Comparison of ENCODE assay signal across 10 cellular contexts in the genomic region with DNA sequence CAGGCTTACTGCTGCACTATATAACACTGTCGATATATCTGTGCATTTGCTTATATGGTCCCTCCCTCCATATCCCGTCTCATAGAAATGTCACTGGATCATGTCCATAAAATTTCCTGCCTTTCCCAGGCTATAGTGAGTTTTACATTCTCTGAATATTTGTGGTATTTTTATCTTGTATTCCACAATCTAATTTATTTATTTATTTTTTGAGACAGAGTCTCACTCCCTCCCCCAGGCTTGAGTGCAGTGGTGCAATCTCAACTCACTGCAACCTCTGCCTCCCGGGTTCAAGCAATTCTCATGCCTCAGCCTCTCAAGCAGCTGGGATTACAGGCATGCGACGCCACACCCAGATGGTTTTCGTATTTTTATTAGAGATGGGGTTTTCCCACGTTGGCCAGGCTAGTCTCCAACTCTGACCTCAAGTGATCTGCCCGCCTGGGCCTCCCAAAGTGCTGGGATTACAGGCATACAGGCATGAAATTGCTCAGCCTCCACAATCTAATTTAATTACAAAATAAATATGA. TPM values are rescaled to one million over a fixed set of nuclear protein-coding genes. Genes with fewer than 3 reads are reported as not detected.
DNase-seq lines count a peak whose midpoint lies in the region; ATAC-seq, FAIRE-seq and TF ChIP-seq lines count a peak whose summit lies in the region.
"Had no signal": no experiment of that assay in that cellular context is flagged by ENCODE, and none has a peak within 500 bp of the region (broad histone marks: within the 10 kb centered on the region; RNA-seq: fewer than 3 reads in every experiment).

No MANE protein-coding gene starts in this region.

- H3K9me3 Mint-ChIP-seq in activated T-cell treated with anti-CD3 and anti-CD28 coated beads, Interleukin-2, amount 50 U/mL, for 24 hours: no peaks in the 10 kb centered on the region
- H3K9me3 Mint-ChIP-seq: activated B cell treated with CpG ODN at 0.5 μM for 24 hours; CD4-positive, CD25-positive, alpha-beta regulatory T cell had no signal

- ATAC-seq in A549: peak; percentile 87 to 91
- peak; percentile 69 for ATAC-seq in lung (ENCODE audit: insufficient read depth, low FRiP score)
- no peak for ATAC-seq in HG03521 (IDR thresholded peaks at IDR 0.05; ENCODE audit: unreplicated experiment)
- no peak for ATAC-seq in GM18861 (IDR thresholded peaks at IDR 0.05; ENCODE audit: unreplicated experiment)

- no peak for TF ChIP-seq RAD21 in A549 (conservative IDR thresholded peaks at IDR 0.05 in 1 of 2, IDR thresholded peaks at IDR 0.05 in 1 of 2)

- H3K36me3 Mint-ChIP-seq in activated T-cell treated with anti-CD3 and anti-CD28 coated beads, Interleukin-2, amount 50 U/mL, for 24 hours (ENCODE audit: low read depth): peaks cover 63% of the 10 kb centered on the region

- TF ChIP-seq POLR2A in A549 (IDR thresholded peaks at IDR 0.05; ENCODE audit: low read length): no peak

- H3K36me3 ChIP-seq in bronchial epithelial cell (ENCODE audit: control insufficient read depth, insufficient read depth, low read length) (peaks cover 2% of the 10 kb centered on the region), lung (ENCODE audit: control insufficient read depth in 2 of 2, insufficient read depth in 2 of 2, low read length in 2 of 2) (peaks cover 2 to 4% of the 10 kb centered on the region in 2 donors)

- H3K27me3 Mint-ChIP-seq in activated T-cell treated with anti-CD3 and anti-CD28 coated beads, Interleukin-2, amount 50 U/mL, for 24 hours: no peaks in the 10 kb centered on the region
- H3K27me3 Mint-ChIP-seq: activated B cell treated with CpG ODN at 0.5 μM for 24 hours; CD4-positive, CD25-positive, alpha-beta regulatory T cell had no signal

- DNase-seq in A549 (ENCODE audit: low read depth in 1 of 2, low spot score in 1 of 2) (peak; percentile 34 to 90), HuH-7.5 (ENCODE audit: low spot score) (peak; percentile 46), bronchial epithelial cell (ENCODE audit: low read depth) (peak; percentile 80), lung (ENCODE audit: low spot score) (peak; percentile 68)
- no peak for DNase-seq in activated T-cell treated with anti-CD3 and anti-CD28 coated beads, Interleukin-2, amount 50 U/mL, for 24 hours
- no peak for DNase-seq in activated CD8-positive, alpha-beta memory T cell treated with anti-CD3 and anti-CD28 coated beads, Interleukin-2, amount 50 U/mL, for 48 hours
- DNase-seq: activated B cell treated with CpG ODN at 0.5 μM for 24 hours; CD4-positive, CD25-positive, alpha-beta regulatory T cell had no signal

- peaks cover 8% of the 10 kb centered on the region; the same call in 2 of the 3 replicates for H3K9me3 ChIP-seq in A549
- H3K9me3 ChIP-seq in lung (ENCODE audit: control insufficient read depth in 2 of 2, insufficient read depth in 1 of 2, low read length in 1 of 2): no peaks in the 10 kb centered on the region

- 3% methylated on average over 8 of the region's 8 CpGs for WGBS in A549 (ENCODE audit: missing lambda C conversion rate)
- whole genome bisulfite sequencing in lung, 2 donors: 47 to 62% methylated on average over 8 of the region's 8 CpGs

- TF ChIP-seq EP300 in A549 (IDR thresholded peaks at IDR 0.05): peak; percentile 25 to 65; a peak in 3 of 5 replicates

- no peaks in the 10 kb centered on the region for H3K27me3 ChIP-seq in bronchial epithelial cell (ENCODE audit: control insufficient read depth, insufficient read depth, low read length)
- H3K27me3 ChIP-seq in lung (ENCODE audit: control insufficient read depth, insufficient read depth): no peaks in the 10 kb centered on the region

- CTCF ChIA-PET in A549 (lab: Yijun Ruan, JAX): interaction anchor here (0.8 to 2.3 kb wide), 3 partner anchors 10 to 32 kb away, joined by 3 to 8 read pairs (median 5); no protein-coding TSS in a partner anchor

- no peak overlapping the region for H3K27ac Mint-ChIP-seq in activated T-cell treated with anti-CD3 and anti-CD28 coated beads, Interleukin-2, amount 50 U/mL, for 24 hours
- H3K27ac Mint-ChIP-seq: activated B cell treated with CpG ODN at 0.5 μM for 24 hours had no signal

- FAIRE-seq in A549 (lab: Jason Lieb, UNC) (no peak), bronchial epithelial cell (lab: Jason Lieb, UNC) (no peak)

- peaks cover 26% of the 10 kb centered on the region for H3K4me1 Mint-ChIP-seq in activated T-cell treated with anti-CD3 and anti-CD28 coated beads, Interleukin-2, amount 50 U/mL, for 24 hours (ENCODE audit: low read depth)

- POLR2A ChIA-PET in A549 (lab: Yijun Ruan, JAX): interaction anchor here (0.6 to 3.3 kb wide), 4 partner anchors 13 to 462 kb away, joined by 3 to 20 read pairs (median 8); partner anchors contain the start of genes PRR11, SKA2 and TRIM37

- H3K4me3 Mint-ChIP-seq in activated T-cell treated with anti-CD3 and anti-CD28 coated beads, Interleukin-2, amount 50 U/mL, for 24 hours: no peak overlapping the region
- H3K4me3 Mint-ChIP-seq: activated B cell treated with CpG ODN at 0.5 μM for 24 hours; CD4-positive, CD25-positive, alpha-beta regulatory T cell had no signal

- H3K4me2 ChIP-seq in A549: peak overlapping the region; percentile 70

- TF ChIP-seq CTCF in A549 (IDR thresholded peaks at IDR 0.05) (no peak), bronchial epithelial cell (IDR thresholded peaks at IDR 0.05; ENCODE audit: insufficient read depth, low read length, severe bottlenecking) (no peak), lung (IDR thresholded peaks at IDR 0.05; ENCODE audit: control extremely low read depth, extremely low read depth) (no peak)

- H3K4me1 ChIP-seq in A549 (peaks cover 31% of the 10 kb centered on the region), lung (ENCODE audit: control insufficient read depth in 2 of 2, insufficient read depth in 2 of 2, low read length in 2 of 2) (peaks cover 0 to 6% of the 10 kb centered on the region in 2 donors)

- H3K4me3 ChIP-seq in A549 (peak overlapping the region; percentile 9; the same call in 1 of the 3 replicates), bronchial epithelial cell (ENCODE audit: low read depth, low read length) (no peak overlapping the region), lung (no peak overlapping the region)

- peak overlapping the region; percentile 30 to 75; a peak in 5 of 6 replicates for H3K27ac ChIP-seq in A549
- peak overlapping the region in 1 of 2 donors; percentile 16 for H3K27ac ChIP-seq in lung (ENCODE audit: low read depth in 1 of 2, low read length in 1 of 2)

TF ChIP-seq in A549, 52 proteins besides CTCF, POLR2A, EP300 and RAD21 (continues in another document):
- TF ChIP-seq CEBPB (IDR thresholded peaks at IDR 0.05): peak; percentile 77 to 92; a peak in 3 of 4 replicates
- no peak for TF ChIP-seq ZC3H11A (IDR thresholded peaks at IDR 0.05)
- TF ChIP-seq, protein P1, sequence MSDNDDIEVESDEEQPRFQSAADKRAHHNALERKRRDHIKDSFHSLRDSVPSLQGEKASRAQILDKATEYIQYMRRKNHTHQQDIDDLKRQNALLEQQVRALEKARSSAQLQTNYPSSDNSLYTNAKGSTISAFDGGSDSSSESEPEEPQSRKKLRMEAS (IDR thresholded peaks at IDR 0.05): peak; percentile 58
- TF ChIP-seq SMC3 (IDR thresholded peaks at IDR 0.05): 0 out of 3 replicates have a peak, but pooled peaks have one; percentile 10
- TF ChIP-seq KDM1A (IDR thresholded peaks at IDR 0.05; ENCODE audit: low read depth): no peak
- TF ChIP-seq BCL3 (IDR thresholded peaks at IDR 0.05): peak; percentile 67; the same call in 1 of the 3 replicates
- no peak for TF ChIP-seq JUNB (IDR thresholded peaks at IDR 0.05)
- peak; percentile 73; the same call in 1 of the 2 replicates for TF ChIP-seq RARB (CRISPR knock-in tag; IDR thresholded peaks at IDR 0.05)
- TF ChIP-seq NFE2L2 (conservative IDR thresholded peaks at IDR 0.05; ENCODE audit: low read length): no peak
- no peak for TF ChIP-seq MAFK (IDR thresholded peaks at IDR 0.05; ENCODE audit: partially characterized antibody)
- TF ChIP-seq TP53 (CRISPR knock-in tag; IDR thresholded peaks at IDR 0.05): no peak
- peak; percentile 60; the same call in 1 of the 2 replicates for TF ChIP-seq MYC (IDR thresholded peaks at IDR 0.05; ENCODE audit: borderline replicate concordance, low read length)
- no peak for TF ChIP-seq HOXA7 (CRISPR knock-in tag; IDR thresholded peaks at IDR 0.05)
- TF ChIP-seq PBX3 (IDR thresholded peaks at IDR 0.05): 0 out of 2 replicates have a peak, but pooled peaks have one; percentile 36
- peak in 1 of 2 experiments; percentile 71; a peak in 3 of 5 replicates for TF ChIP-seq JUN (IDR thresholded peaks at IDR 0.05)
- TF ChIP-seq CHD2 (IDR thresholded peaks at IDR 0.05; ENCODE audit: low read length, partially characterized antibody): no peak
- TF ChIP-seq GATA3 (IDR thresholded peaks at IDR 0.05; ENCODE audit: borderline replicate concordance): peak; percentile 74; the same call in 1 of the 2 replicates
- no peak for TF ChIP-seq FOSL2 (IDR thresholded peaks at IDR 0.05)
- peak; percentile 56; the same call in 1 of the 2 replicates for TF ChIP-seq FOSL2 (CRISPR knock-in tag; IDR thresholded peaks at IDR 0.05)

RNA-seq across cellular contexts. Expression of gene TRIM37, which starts 12.9 kb away (rescaled TPM):
- polyA plus RNA-seq in A549 (2011; rRNA removed) (51.3 and 56.3 TPM in 2 replicates), A549 (2017; fragmentation: RNase III; extraction: RNeasy Plus Mini Kit Qiagen cat#74134 plus additional on column Dnase treatment) (26.2 to 29.4 TPM (median 28.6 TPM) in 3 replicates), lung (1 to 10 TPM; 9.1 to 9.4 TPM)
- polyA plus RNA-seq in A549 (2012; cell fraction: cytosol; rRNA removed): 11.3 and 13.4 TPM in 2 replicates
- 8.0 and 12.3 TPM in 2 replicates for polyA plus RNA-seq in A549 (2012; cell fraction: nucleus; rRNA removed)
- polyA minus RNA-seq in A549 (2011; rRNA and poly(A)+ RNA removed): 81.7 and 105 TPM in 2 replicates
- total RNA-seq in bronchial epithelial cell (29.0 and 29.4 TPM in 2 replicates), lung (10 to 100 TPM; 24.2 to 39.0 TPM)

Comparison
In these comparisons a context has a peak if more than half of its experiments do, and no peak if none do; other contexts are left out.
1. ATAC-seq: peak in A549 (2 of 2) and lung (single experiment); none in HG03521 (single experiment) and GM18861 (single experiment).
2. DNase-seq: peak in A549 (2 of 2), HuH-7.5 (single experiment), bronchial epithelial cell (single experiment) and lung (single experiment); none in activated T-cell treated with anti-CD3 and anti-CD28 coated beads, Interleukin-2, amount 50 U/mL, for 24 hours (single experiment) and activated CD8-positive, alpha-beta memory T cell treated with anti-CD3 and anti-CD28 coated beads, Interleukin-2, amount 50 U/mL, for 48 hours (single experiment).